Comparison of ENCODE assay signal across 19 cellular contexts in genomic region chr12:2332947-2333346, GRCh38.
DNase-seq lines count a peak whose midpoint lies in the region; ATAC-seq and TF ChIP-seq lines count a peak whose summit lies in the region.
"Had no signal": no experiment of that assay in that cellular context is flagged by ENCODE, and none has a peak within 500 bp of the region (broad histone marks: within the 10 kb centered on the region; RNA-seq: fewer than 3 reads in every experiment).

No MANE protein-coding gene starts in this region.

- peaks cover 2% of the 10 kb centered on the region for H3K9me3 Mint-ChIP-seq in nephron
- H3K9me3 Mint-ChIP-seq: activated CD4-positive, alpha-beta T cell treated with anti-CD3 and anti-CD28 coated beads, Interleukin-2, amount 10 ng/mL, durations not matched to agents 24 days and 14 days; activated T-helper 2 cell treated with anti-CD3 and anti-CD28 coated beads, Interferon-gamma antibody, Interleukin-2, Interleukin-4, amounts not matched to agents 10 μg/mL and 5 μg/mL and 100 μg/mL, durations not matched to agents 14 hours and 24 hours and 36 hours had no signal

- ATAC-seq in left ventricle myocardium superior = no peak
- no peak for ATAC-seq in GM18909 (IDR thresholded peaks at IDR 0.05; ENCODE audit: poor library complexity, unreplicated experiment)
- ATAC-seq: left colon, mucosa of descending colon had no signal

- no peak for DNase-seq in left ventricle myocardium inferior
- DNase-seq in left ventricle myocardium superior = no peak
- DNase-seq in coronary artery (ENCODE audit: low spot score) = no peak
- DNase-seq in uterus = no peak
- DNase-seq in NK-92 (lab: John Stamatoyannopoulos, UW; ENCODE audit: unreplicated experiment) = no peak
- no peak for DNase-seq in GDM1 (lab: John Stamatoyannopoulos, UW)
- DNase-seq: activated CD4-positive, alpha-beta T cell treated with anti-CD3 and anti-CD28 coated beads, Interleukin-2, amount 10 ng/mL, durations not matched to agents 24 days and 14 days; left colon; mucosa of descending colon; NCI-H1417 treated with DMSO at 0.1 percent for 48 hours; NCI-H2171; NCI-H526; nucleus accumbens; SW 1271 had no signal

- no peaks in the 10 kb centered on the region for H3K27me3 ChIP-seq in left ventricle myocardium inferior (ENCODE audit: low read depth)
- no peaks in the 10 kb centered on the region for H3K27me3 ChIP-seq in uterus
- H3K27me3 ChIP-seq: BLaER1 treated with 17β-estradiol and CSF1 and Interleukin-3, amounts not matched to agents 10 nM and 100 nM; breast epithelium had no signal

- no peaks in the 10 kb centered on the region for H3K9me3 ChIP-seq in left ventricle myocardium inferior (replicated peaks)
- no peaks in the 10 kb centered on the region for H3K9me3 ChIP-seq in uterus
- H3K9me3 ChIP-seq: breast epithelium, mucosa of descending colon had no signal

- TF ChIP-seq CTCF in left ventricle myocardium inferior (IDR thresholded peaks at IDR 0.05; ENCODE audit: borderline replicate concordance) = no peak
- no peak for TF ChIP-seq CTCF in coronary artery (IDR thresholded peaks at IDR 0.05)
- TF ChIP-seq CTCF in nephron (IDR thresholded peaks at IDR 0.05; ENCODE audit: unreplicated experiment in 3 of 3) = no peak
- TF ChIP-seq CTCF in uterus (IDR thresholded peaks at IDR 0.05) = no peak

- no peak for TF ChIP-seq POLR2A in uterus (IDR thresholded peaks at IDR 0.05)

- no peaks in the 10 kb centered on the region for H3K36me3 Mint-ChIP-seq in nephron (ENCODE audit: low read depth)

- no peak overlapping the region for H3K4me3 Mint-ChIP-seq in nephron
- H3K4me3 Mint-ChIP-seq: activated CD4-positive, alpha-beta T cell treated with anti-CD3 and anti-CD28 coated beads, Interleukin-2, amount 10 ng/mL, durations not matched to agents 24 days and 14 days had no signal

- H3K4me3 ChIP-seq in left ventricle myocardium inferior = no peak overlapping the region
- no peak overlapping the region for H3K4me3 ChIP-seq in coronary artery
- H3K4me3 ChIP-seq in uterus = no peak overlapping the region
- H3K4me3 ChIP-seq: BLaER1 treated with 17β-estradiol and CSF1 and Interleukin-3, amounts not matched to agents 10 nM and 100 nM; breast epithelium; mucosa of descending colon had no signal

- intact Hi-C loops in left ventricle myocardium inferior (cut with micrococcal nuclease) (no loop called here), left ventricle myocardium superior (cut with micrococcal nuclease) (no loop called here), uterus (cut with DNase I; ENCODE audit: low total_unique reads) (no loop called here)

- H3K27ac ChIP-seq in left ventricle myocardium inferior (replicated peaks) = peak overlapping the region; percentile 86
- peak overlapping the region; percentile 85 to 92 for H3K27ac ChIP-seq in coronary artery
- H3K27ac ChIP-seq in uterus = peak overlapping the region; percentile 92 to 99
- H3K27ac ChIP-seq: BLaER1 treated with 17β-estradiol and CSF1 and Interleukin-3, amounts not matched to agents 10 nM and 100 nM; breast epithelium had no signal

- no peaks in the 10 kb centered on the region for H3K36me3 ChIP-seq in left ventricle myocardium inferior
- no peaks in the 10 kb centered on the region for H3K36me3 ChIP-seq in uterus
- H3K36me3 ChIP-seq: BLaER1 treated with 17β-estradiol and CSF1 and Interleukin-3, amounts not matched to agents 10 nM and 100 nM; breast epithelium had no signal

- H3K4me1 ChIP-seq in left ventricle myocardium inferior = peaks cover 97% of the 10 kb centered on the region
- peaks cover 8% of the 10 kb centered on the region in 2 donors for H3K4me1 ChIP-seq in uterus
- H3K4me1 ChIP-seq: breast epithelium had no signal

- peaks cover 78% of the 10 kb centered on the region for H3K4me1 Mint-ChIP-seq in nephron

- H3K27me3 Mint-ChIP-seq in nephron (ENCODE audit: low read depth) = no peaks in the 10 kb centered on the region

- peak overlapping the region in 2 of 3 experiments; percentile 76 to 78 for H3K27ac Mint-ChIP-seq in nephron
- H3K27ac Mint-ChIP-seq: activated CD4-positive, alpha-beta T cell treated with anti-CD3 and anti-CD28 coated beads, Interleukin-2, amount 10 ng/mL, durations not matched to agents 24 days and 14 days; activated T-helper 2 cell treated with anti-CD3 and anti-CD28 coated beads, Interferon-gamma antibody, Interleukin-2, Interleukin-4, amounts not matched to agents 10 μg/mL and 5 μg/mL and 100 μg/mL, durations not matched to agents 14 hours and 24 hours and 36 hours had no signal
